In genomic region chr10:31340343-31340742, GRCh38 we compare ENCODE assay signal across 16 cellular contexts. TPM values are rescaled to one million over a fixed set of nuclear protein-coding genes. Genes with fewer than 3 reads are reported as not detected.
DNase-seq lines count a peak whose midpoint lies in the region; FAIRE-seq and TF ChIP-seq lines count a peak whose summit lies in the region.
"Had no signal": no experiment of that assay in that cellular context is flagged by ENCODE, and none has a peak within 500 bp of the region (broad histone marks: within the 10 kb centered on the region; RNA-seq: fewer than 3 reads in every experiment).

No MANE protein-coding gene starts in this region.

- no peak for TF ChIP-seq POLR2A in GM12891 (IDR thresholded peaks at IDR 0.05; ENCODE audit: low read depth, low read length)

- peak; percentile 23 for DNase-seq in activated CD4-positive, alpha-beta T cell treated with anti-CD3 and anti-CD28 coated beads for 48 hours
- no peak for DNase-seq in activated CD4-positive, alpha-beta T cell treated with anti-CD3 and anti-CD28 coated beads, Interleukin-2, amount 50 U/mL, for 1 hour
- DNase-seq in GM12891 (ENCODE audit: insufficient read length, low spot score) (no peak), NCI-H510A treated with DMSO at 0.1 percent for 48 hours (lab: John Stamatoyannopoulos, UW) (peak; percentile 55), lung microvascular endothelial cell (ENCODE audit: low read depth in 2 of 2) (peak; percentile 15 to 40), GM03348 (ENCODE audit: low spot score) (no peak), activated gamma-delta T cell (lab: John Stamatoyannopoulos, UW) (no peak), PC-9 (no peak)
- DNase-seq: head of caudate nucleus; NCI-H526; Peyer's patch; right cardiac atrium; stimulated activated CD4-positive, alpha-beta T cell treated with anti-CD3 and anti-CD28 coated beads, Interleukin-1b, Interleukin-23, amount 100 ng/mL, for 48 hours had no signal

- H3K4me3 ChIP-seq in PC-9: no peak overlapping the region
- H3K4me3 ChIP-seq: Peyer's patch had no signal

- H3K4me1 ChIP-seq in PC-9 (replicated peaks; ENCODE audit: insufficient read depth): no peaks in the 10 kb centered on the region
- H3K4me1 ChIP-seq: Peyer's patch had no signal

- POLR2A ChIA-PET in PC-9 (lab: Charles Lee; ENCODE audit: unreplicated experiment): no interaction called here

- no peak for TF ChIP-seq CTCF in PC-9 (conservative IDR thresholded peaks at IDR 0.05)

- CTCF ChIA-PET in PC-9 (lab: Charles Lee): no interaction called here

- no peaks in the 10 kb centered on the region for H3K79me2 ChIP-seq in PC-9 (ENCODE audit: low read depth)

- no peaks in the 10 kb centered on the region for H3K36me3 ChIP-seq in PC-9 (ENCODE audit: low read depth)
- H3K36me3 ChIP-seq: neutrophil, Peyer's patch had no signal

- H3K4me2 ChIP-seq in PC-9: no peak overlapping the region

- H3K27ac ChIP-seq in PC-9: no peak overlapping the region
- H3K27ac ChIP-seq: neutrophil, Peyer's patch, VCaP had no signal

- no peaks in the 10 kb centered on the region for H3K9me3 ChIP-seq in PC-9 (ENCODE audit: insufficient read depth, low read depth)
- H3K9me3 ChIP-seq: neutrophil, Peyer's patch had no signal

- H3F3A ChIP-seq in PC-9 (ENCODE audit: insufficient read depth, low read depth): no peaks in the 10 kb centered on the region

- H2AFZ ChIP-seq in PC-9: no peak overlapping the region

- intact Hi-C loops in PC-9 (cut with micrococcal nuclease; ENCODE audit: unreplicated experiment): no loop called here

- H4K20me1 ChIP-seq in PC-9 (ENCODE audit: insufficient read depth): no peaks in the 10 kb centered on the region

- H3K9me2 ChIP-seq in PC-9 (ENCODE audit: insufficient read depth): no peaks in the 10 kb centered on the region; the same call in 1 of the 2 replicates

- no peaks in the 10 kb centered on the region for H3K27me3 ChIP-seq in PC-9 (ENCODE audit: insufficient read depth, low read depth)
- H3K27me3 ChIP-seq: neutrophil, Peyer's patch had no signal

- peak; percentile 90 for FAIRE-seq in GM12891 (lab: Jason Lieb, UNC)
- FAIRE-seq: H1 had no signal

- BruUV-seq in PC-9 (replicated peaks; lab: Mats Ljungman, UMichigan): no TSS peak

TF ChIP-seq in GM12891, 5 proteins besides CTCF, POLR2A, EP300 and RAD21:
- no peak for TF ChIP-seq TAF1 (IDR thresholded peaks at IDR 0.05; ENCODE audit: low read depth, low read length)
- no peak for TF ChIP-seq SPI1 (IDR thresholded peaks at IDR 0.05; ENCODE audit: low read depth, low read length)
- no peak for TF ChIP-seq POU2F2 (IDR thresholded peaks at IDR 0.05; ENCODE audit: low read depth, low read length)
- TF ChIP-seq POLR2AphosphoS5 (IDR thresholded peaks at IDR 0.05; ENCODE audit: low read depth, low read length): no peak
- TF ChIP-seq PAX5 (IDR thresholded peaks at IDR 0.05; ENCODE audit: insufficient read depth, low read length, severe bottlenecking): no peak

RNA-seq across cellular contexts. Expression of gene ZEB1, which starts 21.3 kb away (rescaled TPM):
- polyA plus RNA-seq in GM12891 (2012; ENCODE audit: low read depth, missing spikeins): 8.4 TPM
- total RNA-seq in lung microvascular endothelial cell (49.7 and 69.4 TPM in 2 replicates), PC-9 (2021) (1.0 and 1.4 TPM in 2 replicates)

Comparison
In these comparisons a context has a peak if more than half of its experiments do, and no peak if none do; other contexts are left out.
1. DNase-seq: peak in activated CD4-positive, alpha-beta T cell treated with anti-CD3 and anti-CD28 coated beads for 48 hours (single experiment), NCI-H510A treated with DMSO at 0.1 percent for 48 hours (single experiment) and lung microvascular endothelial cell (2 of 2); none in activated CD4-positive, alpha-beta T cell treated with anti-CD3 and anti-CD28 coated beads, Interleukin-2, amount 50 U/mL, for 1 hour (single experiment), GM12891 (single experiment), GM03348 (single experiment), activated gamma-delta T cell (single experiment) and PC-9 (0 of 2).
2. RNA of gene ZEB1, which starts 21.3 kb away (total RNA-seq): 49.7 to 69.4 TPM in lung microvascular endothelial cell; 1.0 to 1.4 TPM in PC-9; every median in the first group is over 10 times any median in the second.